Comparison of ENCODE assay signal across 14 cellular contexts in the genomic region with DNA sequence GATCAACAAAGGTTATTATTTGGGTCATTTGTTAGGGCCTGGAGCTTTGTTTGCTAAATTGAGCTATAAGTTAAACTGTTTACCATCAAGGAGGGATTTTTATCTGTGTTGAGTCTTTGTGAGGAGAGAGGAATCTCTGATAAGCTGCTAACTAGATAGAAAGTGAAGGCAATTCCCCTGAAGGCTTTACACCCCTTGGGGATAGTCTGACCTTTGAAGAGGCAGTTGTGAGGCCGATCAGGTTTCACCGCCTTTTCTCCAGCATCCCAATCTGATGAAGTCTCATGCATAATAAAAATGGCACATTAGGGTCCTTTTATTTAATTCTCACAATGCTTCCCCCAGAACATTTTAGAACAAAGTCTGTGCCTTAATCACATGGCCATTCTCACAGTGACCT. TPM values are rescaled to one million over a fixed set of nuclear protein-coding genes. Genes with fewer than 3 reads are reported as not detected.
DNase-seq lines count a peak whose midpoint lies in the region; ATAC-seq and TF ChIP-seq lines count a peak whose summit lies in the region.
"Had no signal": no experiment of that assay in that cellular context is flagged by ENCODE, and none has a peak within 500 bp of the region (broad histone marks: within the 10 kb centered on the region; RNA-seq: fewer than 3 reads in every experiment).

No MANE protein-coding gene starts in this region.

- H3K27ac ChIP-seq in lower lobe of right lung, result peak overlapping the region; percentile 42
- H3K27ac ChIP-seq in subcutaneous abdominal adipose tissue (ENCODE audit: low read depth, low read length), result peak overlapping the region; percentile 32

- ATAC-seq in lower lobe of right lung, result no peak
- ATAC-seq in mucosa of descending colon, result no peak
- ATAC-seq in GM18907 (IDR thresholded peaks at IDR 0.05; ENCODE audit: unreplicated experiment), result no peak
- ATAC-seq: T-helper 17 cell had no signal

- H3K9me3 ChIP-seq in lower lobe of right lung, result no peaks in the 10 kb centered on the region
- no peaks in the 10 kb centered on the region for H3K9me3 ChIP-seq in subcutaneous abdominal adipose tissue (ENCODE audit: control insufficient read depth in 5 of 5, low read length in 5 of 5)
- H3K9me3 ChIP-seq in mucosa of descending colon, result no peaks in the 10 kb centered on the region

- TF ChIP-seq CTCF in lower lobe of right lung (IDR thresholded peaks at IDR 0.05) (no peak), mucosa of descending colon (IDR thresholded peaks at IDR 0.05) (no peak)

- no peaks in the 10 kb centered on the region for H3K36me3 ChIP-seq in lower lobe of right lung
- H3K36me3 ChIP-seq in subcutaneous abdominal adipose tissue (ENCODE audit: control insufficient read depth in 5 of 5, insufficient read depth in 5 of 5, low read length in 5 of 5), result no peaks in the 10 kb centered on the region
- no peaks in the 10 kb centered on the region for H3K36me3 ChIP-seq in mucosa of descending colon (ENCODE audit: low read depth)

- H3K4me1 ChIP-seq in lower lobe of right lung (peaks cover 40% of the 10 kb centered on the region), subcutaneous abdominal adipose tissue (ENCODE audit: control insufficient read depth in 5 of 5, insufficient read depth in 5 of 5, low read length in 5 of 5) (peaks cover 2 to 30% (median 26%) of the 10 kb centered on the region in 5 donors), mucosa of descending colon (ENCODE audit: low read depth) (peaks cover 8% of the 10 kb centered on the region)

- H3K9ac ChIP-seq in subcutaneous abdominal adipose tissue (ENCODE audit: low read length in 5 of 5), result no peak overlapping the region

- DNase-seq in NCI-H2081 (lab: John Stamatoyannopoulos, UW) (peak; percentile 7 to 43), NCI-H2081 treated with DMSO at 0.1 percent for 48 hours (lab: John Stamatoyannopoulos, UW) (no peak), SK-N-DZ (ENCODE audit: low spot score) (peak; percentile 45), lower lobe of right lung (no peak), mucosa of descending colon (no peak), HuH-7 (ENCODE audit: low spot score) (no peak)
- DNase-seq: activated CD4-positive, alpha-beta T cell treated with anti-CD3 and anti-CD28 coated beads, Interleukin-2, amount 10 ng/mL, durations not matched to agents 7 days and 5 days; effector CD8-positive, alpha-beta T cell; foreskin melanocyte; MV-4-11; T-helper 17 cell had no signal

- H3K27me3 ChIP-seq in lower lobe of right lung (ENCODE audit: low read depth), result no peaks in the 10 kb centered on the region
- H3K27me3 ChIP-seq in subcutaneous abdominal adipose tissue (ENCODE audit: control insufficient read depth in 5 of 5, insufficient read depth in 4 of 5, low read length in 5 of 5), result no peaks in the 10 kb centered on the region

- H3K4me3 ChIP-seq in lower lobe of right lung (peak overlapping the region; percentile 6), subcutaneous abdominal adipose tissue (ENCODE audit: low read depth in 1 of 5, low read length in 5 of 5) (no peak overlapping the region), mucosa of descending colon (no peak overlapping the region)
- H3K4me3 ChIP-seq: skin epidermis had no signal

- intact Hi-C loops in lower lobe of right lung (cut with DNase I) (no loop called here), mucosa of descending colon (cut with DNase I, micrococcal nuclease) (no loop called here)

RNA-seq across cellular contexts. Expression of gene C1orf21, which starts 21.8 kb away (rescaled TPM):
- 17.9 and 22.2 TPM in 2 replicates for polyA plus RNA-seq in SK-N-DZ (2014; cell fraction: cytosol; rRNA removed)
- 9.0 and 11.0 TPM in 2 replicates for polyA plus RNA-seq in SK-N-DZ (2014; cell fraction: nucleus; rRNA removed)
- total RNA-seq in lower lobe of right lung (70.8 TPM), mucosa of descending colon (100 to 1,000 TPM in 1 of 3 donors, 10 to 100 TPM in 2; 70.9 to 109 (median 96.8) TPM)

Comparison
In these comparisons a context has a peak if more than half of its experiments do, and no peak if none do; other contexts are left out.
1. DNase-seq: peak in NCI-H2081 (2 of 2) and SK-N-DZ (single experiment); none in NCI-H2081 treated with DMSO at 0.1 percent for 48 hours (single experiment), lower lobe of right lung (single experiment), mucosa of descending colon (0 of 3) and HuH-7 (single experiment).